ENCODE assay signal across 8 cellular contexts in genomic region chr2:153871231-153872221, GRCh38. TPM values are rescaled to one million over a fixed set of nuclear protein-coding genes. Genes with fewer than 3 reads are reported as not detected.
DNase-seq lines count a peak whose midpoint lies in the region; ATAC-seq and TF ChIP-seq lines count a peak whose summit lies in the region.

Gene GALNT13 (plus strand): TSS chr2:153871922.

- no peaks in the 10 kb centered on the region for H3K79me2 ChIP-seq in SK-N-SH (ENCODE audit: insufficient read depth)

- TF ChIP-seq CTCF in SK-N-SH (IDR thresholded peaks at IDR 0.05): no peak

- CTCF ChIA-PET in SK-N-SH (lab: Yijun Ruan, JAX): interaction anchor here (0.8 to 3.3 kb wide), 7 partner anchors 13 to 504 kb away, joined by 3 to 25 read pairs (median 3); no protein-coding TSS in a partner anchor

- H3K9ac ChIP-seq in SK-N-SH: no peak within 1 kb of the TSS

- POLR2A ChIA-PET in SK-N-SH (lab: Yijun Ruan, JAX): interaction anchor here (0.9 to 1.5 kb wide), 6 partner anchors 11 to 504 kb away, joined by 3 to 6 read pairs (median 4); no protein-coding TSS in a partner anchor

- no peaks in the 10 kb centered on the region for H3K36me3 ChIP-seq in SK-N-SH (replicated peaks in 1 of 2; ENCODE audit: control insufficient read depth in 1 of 2, insufficient read depth in 2 of 2, low read length in 1 of 2)

- peak within 1 kb of the TSS in 1 of 2 experiments; percentile 91; a peak in 2 of 4 replicates for H3K27ac ChIP-seq in SK-N-SH (ENCODE audit: low read depth in 2 of 2, low read length in 1 of 2)

- peak within 1 kb of the TSS; percentile 12 to 57; a peak in 3 of 4 replicates for H3K4me3 ChIP-seq in SK-N-SH (ENCODE audit: low read depth in 2 of 2, low read length in 1 of 2)

- DNase-seq in M059J (ENCODE audit: low read depth): peak; percentile 2
- DNase-seq in SK-N-SH: peak; percentile 92
- peak; percentile 76 to 96 (median 91) for DNase-seq in head of caudate nucleus
- peak; percentile 94 for DNase-seq in putamen (ENCODE audit: low spot score)
- no peak for DNase-seq in NOMO-1 (lab: John Stamatoyannopoulos, UW; ENCODE audit: unreplicated experiment in 2 of 2)
- DNase-seq in SIG-M5 treated with dmso at 0.1 percent for 504 hours (lab: John Stamatoyannopoulos, UW; ENCODE audit: unreplicated experiment): no peak

- TF ChIP-seq RAD21 in SK-N-SH (IDR thresholded peaks at IDR 0.05; ENCODE audit: low read length): peak; percentile 57

- peak within 1 kb of the TSS; percentile 29; the same call in 1 of the 2 replicates for H2AFZ ChIP-seq in SK-N-SH (ENCODE audit: low read depth)

- ATAC-seq in GM18498 (IDR thresholded peaks at IDR 0.05; ENCODE audit: unreplicated experiment): no peak
- no peak for ATAC-seq in HG03521 (IDR thresholded peaks at IDR 0.05; ENCODE audit: unreplicated experiment)

- 0 out of 4 replicates have a peak, but pooled peaks of 1 of the 2 experiments have one; percentile 3 for TF ChIP-seq EP300 in SK-N-SH (IDR thresholded peaks at IDR 0.05; ENCODE audit: borderline replicate concordance in 1 of 2, low read depth in 1 of 2, low read length in 1 of 2)

- 3% methylated on average over 31 of the region's 93 CpGs for WGBS in SK-N-SH (ENCODE audit: low lambda C conversion rate)

- H4K20me1 ChIP-seq in SK-N-SH (ENCODE audit: insufficient read depth): no peaks in the 10 kb centered on the region

- no peaks in the 10 kb centered on the region for H3K9me3 ChIP-seq in SK-N-SH

- peaks cover 0 to 6% of the 10 kb centered on the region in 2 experiments; a peak in 2 of 4 replicates for H3K4me1 ChIP-seq in SK-N-SH (ENCODE audit: control insufficient read depth in 1 of 2, insufficient read depth in 2 of 2, low read depth in 1 of 2, low read length in 1 of 2)

- no peaks in the 10 kb centered on the region for H3F3A ChIP-seq in SK-N-SH (replicated peaks; ENCODE audit: insufficient read depth)

- H3K9me2 ChIP-seq in SK-N-SH: no peaks in the 10 kb centered on the region

- intact Hi-C loops in head of caudate nucleus (cut with DNase I): loop anchor here (5.0 to 10.0 kb wide), 3 partner anchors 64 to 503 kb away; no protein-coding TSS in a partner anchor

- H3K27me3 ChIP-seq in SK-N-SH (ENCODE audit: insufficient read depth): peaks cover 24% of the 10 kb centered on the region; the same call in 1 of the 2 replicates

- H3K4me2 ChIP-seq in SK-N-SH: peak within 1 kb of the TSS; percentile 63; the same call in 1 of the 2 replicates

TF ChIP-seq in SK-N-SH, 30 proteins besides CTCF, POLR2A, EP300 and RAD21 (continues in another document):
- TF ChIP-seq NRF1 (IDR thresholded peaks at IDR 0.05; ENCODE audit: low read depth, low read length) (peak; percentile 27; the same call in 1 of the 2 replicates), GABPA (IDR thresholded peaks at IDR 0.05; ENCODE audit: low read depth) (no peak), REST (IDR thresholded peaks at IDR 0.05; ENCODE audit: low read depth, low read length) (no peak), TEAD4 (IDR thresholded peaks at IDR 0.05; ENCODE audit: borderline replicate concordance, insufficient read depth) (no peak), SMC3 (IDR thresholded peaks at IDR 0.05; ENCODE audit: low read depth, low read length) (peak; percentile 23; the same call in 1 of the 2 replicates), FOSL2 (IDR thresholded peaks at IDR 0.05; ENCODE audit: borderline replicate concordance, low read depth) (no peak), USF2 (IDR thresholded peaks at IDR 0.05; ENCODE audit: borderline replicate concordance, low read depth, low read length) (no peak), IRF3 (IDR thresholded peaks at IDR 0.05; ENCODE audit: low read depth, low read length) (no peak), ZBTB33 (IDR thresholded peaks at IDR 0.05; ENCODE audit: borderline replicate concordance, low read depth) (peak; percentile 67; the same call in 1 of the 2 replicates), SIN3A (IDR thresholded peaks at IDR 0.05; ENCODE audit: borderline replicate concordance, low read depth, low read length) (no peak), RFX5 (IDR thresholded peaks at IDR 0.05; ENCODE audit: low read length) (no peak), RCOR1 (IDR thresholded peaks at IDR 0.05; ENCODE audit: low read length) (peak; percentile 11; the same call in 1 of the 2 replicates), POLR2AphosphoS5 (IDR thresholded peaks at IDR 0.05; ENCODE audit: low read depth, low read length) (no peak), CHD2 (IDR thresholded peaks at IDR 0.05; ENCODE audit: low read length, partially characterized antibody) (peak; percentile 99), MEF2A (IDR thresholded peaks at IDR 0.05; ENCODE audit: borderline replicate concordance, low read depth) (no peak), YY1 (IDR thresholded peaks at IDR 0.05; ENCODE audit: low read depth) (no peak), TCF12 (IDR thresholded peaks at IDR 0.05) (no peak), TAF1 (IDR thresholded peaks at IDR 0.05; ENCODE audit: borderline replicate concordance, low read depth, low read length) (no peak), NFIC (IDR thresholded peaks at IDR 0.05; ENCODE audit: borderline replicate concordance) (no peak), USF1 (IDR thresholded peaks at IDR 0.05; ENCODE audit: borderline replicate concordance, low read depth) (no peak), JUND (IDR thresholded peaks at IDR 0.05) (no peak), FOXJ3 (CRISPR knock-in tag; IDR thresholded peaks at IDR 0.05) (no peak; the same call in 1 of the 2 replicates), GATA2 (CRISPR knock-in tag; IDR thresholded peaks at IDR 0.05) (no peak)

RNA-seq across cellular contexts. Expression of gene GALNT13, which starts in this region (rescaled TPM):
- 0.05 TPM in 1 of 2 replicates, not detected in the other for total RNA-seq in M059J (2014; rRNA removed; shearing (Covaris generic))
- 0.33 and 0.86 TPM in 2 replicates for polyA plus RNA-seq in SK-N-SH (2012; rRNA removed)
- polyA plus RNA-seq in SK-N-SH (2012; cell fraction: cytosol; rRNA removed): 1.6 and 1.8 TPM in 2 replicates
- 0.26 and 0.32 TPM in 2 replicates for polyA plus RNA-seq in SK-N-SH (2012; cell fraction: nucleus; rRNA removed)

Comparison
In these comparisons a context has a peak if more than half of its experiments do, and no peak if none do; other contexts are left out.
1. Peak in DNase-seq in M059J; RNA of the gene not detected or under 1 TPM.
2. DNase-seq: peak in SK-N-SH (single experiment), head of caudate nucleus (42 of 42) and putamen (single experiment); none in NOMO-1 (0 of 2) and SIG-M5 treated with dmso at 0.1 percent for 504 hours (single experiment).